11 cellular contexts compared by ENCODE assay signal in the genomic region with DNA sequence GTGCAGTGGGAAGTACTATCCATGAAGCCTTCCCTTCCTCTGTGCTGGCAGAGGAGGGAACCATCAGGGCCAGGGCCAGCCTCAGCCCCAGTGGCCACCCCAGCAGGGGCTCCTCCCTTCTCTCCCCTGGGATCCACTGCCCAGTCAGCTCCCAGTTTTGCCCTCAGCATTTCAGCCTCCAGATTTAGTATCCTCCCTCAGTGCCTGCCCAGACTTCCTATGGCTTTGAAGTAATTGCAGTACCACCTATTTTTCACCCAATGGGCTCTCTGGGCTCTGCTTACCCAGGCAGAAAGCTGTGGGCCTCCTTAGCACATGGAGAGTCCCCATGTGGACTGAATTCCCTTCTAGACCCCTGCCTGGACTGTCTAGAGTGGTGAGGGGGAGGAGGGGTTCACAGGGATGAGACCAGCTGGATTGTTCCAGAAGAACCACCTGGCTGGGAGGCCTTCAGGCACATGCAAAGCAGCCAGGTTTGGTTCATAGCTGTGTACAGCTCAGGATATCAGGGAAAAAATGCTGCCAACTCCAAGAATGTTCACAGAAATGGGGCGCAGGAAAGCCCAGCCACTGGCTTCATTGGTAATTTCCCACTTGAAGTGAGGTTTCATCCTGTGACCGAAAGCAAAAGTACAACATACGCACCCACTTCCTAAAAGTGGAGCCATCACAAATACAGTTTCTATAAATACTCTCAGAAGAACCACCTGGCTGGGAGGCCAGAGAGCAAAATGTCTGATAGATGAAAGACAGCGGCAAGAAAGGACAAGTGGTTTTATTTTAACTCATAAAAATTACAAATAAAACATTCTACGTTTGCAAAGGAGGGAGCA. TPM values are rescaled to one million over a fixed set of nuclear protein-coding genes. Genes with fewer than 3 reads are reported as not detected.
DNase-seq lines count a peak whose midpoint lies in the region; ATAC-seq lines count a peak whose summit lies in the region.
"Had no signal": no experiment of that assay in that cellular context is flagged by ENCODE, and none has a peak within 500 bp of the region (broad histone marks: within the 10 kb centered on the region; RNA-seq: fewer than 3 reads in every experiment).

No MANE protein-coding gene starts in this region.

- DNase-seq in activated CD4-positive, alpha-beta T cell treated with anti-CD3 and anti-CD28 coated beads for 36 hours: peak; percentile 51
- DNase-seq in activated CD4-positive, alpha-beta T cell treated with anti-CD3 and anti-CD28 coated beads for 1 hour: no peak
- peak; percentile 87 for DNase-seq in activated CD4-positive, alpha-beta T cell treated with anti-CD3 and anti-CD28 coated beads, Interleukin-2, amount 10 ng/mL, durations not matched to agents 24 days and 14 days
- DNase-seq in iPS-NIHi11 (ENCODE audit: low spot score) (no peak), T-helper 9 cell (no peak), middle frontal gyrus (ENCODE audit: extremely low spot score, low spot score) (no peak)

- H3K4me1 Mint-ChIP-seq in activated CD4-positive, alpha-beta T cell treated with anti-CD3 and anti-CD28 coated beads for 36 hours: peaks cover 39% of the 10 kb centered on the region
- H3K4me1 Mint-ChIP-seq in activated CD4-positive, alpha-beta T cell treated with anti-CD3 and anti-CD28 coated beads, Interleukin-2, amount 10 ng/mL, durations not matched to agents 24 days and 14 days: peaks cover 47% of the 10 kb centered on the region

- no peaks in the 10 kb centered on the region for H3K36me3 Mint-ChIP-seq in activated CD4-positive, alpha-beta T cell treated with anti-CD3 and anti-CD28 coated beads for 36 hours (ENCODE audit: low read depth)
- H3K36me3 Mint-ChIP-seq in activated CD4-positive, alpha-beta T cell treated with anti-CD3 and anti-CD28 coated beads, Interleukin-2, amount 10 ng/mL, durations not matched to agents 24 days and 14 days (ENCODE audit: low read depth): no peaks in the 10 kb centered on the region

- H3K27ac Mint-ChIP-seq in activated CD4-positive, alpha-beta T cell treated with anti-CD3 and anti-CD28 coated beads for 36 hours: peak overlapping the region; percentile 85
- peak overlapping the region; percentile 87 for H3K27ac Mint-ChIP-seq in activated CD4-positive, alpha-beta T cell treated with anti-CD3 and anti-CD28 coated beads, Interleukin-2, amount 10 ng/mL, durations not matched to agents 24 days and 14 days

- peak; percentile 82 for ATAC-seq in activated CD4-positive, alpha-beta T cell treated with anti-CD3 and anti-CD28 coated beads for 36 hours
- peak; percentile 57 for ATAC-seq in HG02943 (IDR thresholded peaks at IDR 0.05; ENCODE audit: low read depth, unreplicated experiment)
- ATAC-seq: A549 had no signal

- no peaks in the 10 kb centered on the region for H3K9me3 Mint-ChIP-seq in activated CD4-positive, alpha-beta T cell treated with anti-CD3 and anti-CD28 coated beads for 36 hours (ENCODE audit: low read depth)
- H3K9me3 Mint-ChIP-seq in activated CD4-positive, alpha-beta T cell treated with anti-CD3 and anti-CD28 coated beads, Interleukin-2, amount 10 ng/mL, durations not matched to agents 24 days and 14 days: peaks cover 5% of the 10 kb centered on the region

- H3K36me3 ChIP-seq in mucosa of rectum (ENCODE audit: control insufficient read depth in 2 of 2, insufficient read depth in 2 of 2, low read length in 2 of 2): no peaks in the 10 kb centered on the region

- POLR2A ChIA-PET in activated CD4-positive, alpha-beta T cell treated with anti-CD3 and anti-CD28 coated beads for 36 hours (lab: Charles Lee): interaction anchor here (0.7 to 1.3 kb wide), 3 partner anchors 15 to 28 kb away, joined by 3 to 7 read pairs (median 4); no protein-coding TSS in a partner anchor

- H3K4me1 ChIP-seq in mucosa of rectum (ENCODE audit: control insufficient read depth in 2 of 2, insufficient read depth in 2 of 2, low read length in 2 of 2): peaks cover 14 to 23% of the 10 kb centered on the region in 2 donors
- H3K4me1 ChIP-seq: A549 had no signal

- intact Hi-C loops in activated CD4-positive, alpha-beta T cell treated with anti-CD3 and anti-CD28 coated beads for 36 hours (cut with DNase I, micrococcal nuclease): no loop called here
- intact Hi-C loops in activated CD4-positive, alpha-beta T cell treated with anti-CD3 and anti-CD28 coated beads, Interleukin-2, amount 10 ng/mL, durations not matched to agents 24 days and 14 days (cut with micrococcal nuclease): loop anchor here (1.0 to 2.0 kb wide), 2 partner anchors 16 to 29 kb away; partner anchors contain the start of gene HERPUD1

- H3K9ac ChIP-seq in mucosa of rectum (ENCODE audit: low read depth in 1 of 2, low read length in 2 of 2): peak overlapping the region in 1 of 2 donors; percentile 36

- CTCF ChIA-PET in activated CD4-positive, alpha-beta T cell treated with anti-CD3 and anti-CD28 coated beads for 36 hours (lab: Charles Lee): interaction anchor here (0.5 kb wide), 1 partner anchor 13 kb away, joined by 3 read pairs; no protein-coding TSS in a partner anchor

- no peak overlapping the region for H3K4me3 Mint-ChIP-seq in activated CD4-positive, alpha-beta T cell treated with anti-CD3 and anti-CD28 coated beads for 36 hours
- H3K4me3 Mint-ChIP-seq in activated CD4-positive, alpha-beta T cell treated with anti-CD3 and anti-CD28 coated beads, Interleukin-2, amount 10 ng/mL, durations not matched to agents 24 days and 14 days: peak overlapping the region; percentile 67

- peak overlapping the region; percentile 78 to 89 for H3K27ac ChIP-seq in mucosa of rectum (ENCODE audit: low read depth in 2 of 2, low read length in 2 of 2)
- H3K27ac ChIP-seq: A549, SK-N-MC had no signal

- H3K27me3 ChIP-seq in mucosa of rectum (ENCODE audit: control insufficient read depth in 2 of 2, insufficient read depth in 2 of 2, low read length in 2 of 2): no peaks in the 10 kb centered on the region

- H3K4me3 ChIP-seq in mucosa of rectum (ENCODE audit: low read length in 2 of 2): peak overlapping the region in 1 of 2 donors; percentile 34
- H3K4me3 ChIP-seq: A549, SK-N-MC had no signal

- H3K27me3 Mint-ChIP-seq in activated CD4-positive, alpha-beta T cell treated with anti-CD3 and anti-CD28 coated beads for 36 hours: no peaks in the 10 kb centered on the region
- peaks cover 4% of the 10 kb centered on the region for H3K27me3 Mint-ChIP-seq in activated CD4-positive, alpha-beta T cell treated with anti-CD3 and anti-CD28 coated beads, Interleukin-2, amount 10 ng/mL, durations not matched to agents 24 days and 14 days

- H3K9me3 ChIP-seq in mucosa of rectum (ENCODE audit: control insufficient read depth in 2 of 2, low read length in 2 of 2): no peaks in the 10 kb centered on the region
- H3K9me3 ChIP-seq: A549 had no signal

RNA-seq across cellular contexts. Expression of gene HERPUD1, which starts 15.2 kb away (rescaled TPM):
- total RNA-seq in activated CD4-positive, alpha-beta T cell treated with anti-CD3 and anti-CD28 coated beads for 36 hours: 100 to 1,000 TPM; 136 to 195 TPM
- 155 and 164 TPM in 2 replicates for total RNA-seq in activated CD4-positive, alpha-beta T cell treated with anti-CD3 and anti-CD28 coated beads, Interleukin-2, amount 10 ng/mL, durations not matched to agents 24 days and 14 days

RNA-seq across cellular contexts. Expression of gene CETP, which starts 45.0 kb away (rescaled TPM):
- total RNA-seq in activated CD4-positive, alpha-beta T cell treated with anti-CD3 and anti-CD28 coated beads for 36 hours: under 1 TPM in 1 of 2 experiments, not detected in 1; 0.14 TPM
- not detected in 2 replicates for total RNA-seq in activated CD4-positive, alpha-beta T cell treated with anti-CD3 and anti-CD28 coated beads, Interleukin-2, amount 10 ng/mL, durations not matched to agents 24 days and 14 days
- total RNA-seq: fibroblast of villous mesenchyme had no signal

RNA-seq across cellular contexts. Expression of gene SLC12A3, which starts 51.8 kb away (rescaled TPM):
- not detected for total RNA-seq in activated CD4-positive, alpha-beta T cell treated with anti-CD3 and anti-CD28 coated beads for 36 hours
- not detected in 2 replicates for total RNA-seq in activated CD4-positive, alpha-beta T cell treated with anti-CD3 and anti-CD28 coated beads, Interleukin-2, amount 10 ng/mL, durations not matched to agents 24 days and 14 days
- total RNA-seq: fibroblast of villous mesenchyme had no signal

Comparison
In these comparisons a context has a peak if more than half of its experiments do, and no peak if none do; other contexts are left out.
1. DNase-seq: peak in activated CD4-positive, alpha-beta T cell treated with anti-CD3 and anti-CD28 coated beads for 36 hours (single experiment) and activated CD4-positive, alpha-beta T cell treated with anti-CD3 and anti-CD28 coated beads, Interleukin-2, amount 10 ng/mL, durations not matched to agents 24 days and 14 days (single experiment); none in activated CD4-positive, alpha-beta T cell treated with anti-CD3 and anti-CD28 coated beads for 1 hour (single experiment), iPS-NIHi11 (single experiment), T-helper 9 cell (single experiment) and middle frontal gyrus (single experiment).